ENCODE assay signal across 11 cellular contexts in genomic region chr13:66138172-66138811, GRCh38.
DNase-seq lines count a peak whose midpoint lies in the region; ATAC-seq, FAIRE-seq and TF ChIP-seq lines count a peak whose summit lies in the region.
"Had no signal": no experiment of that assay in that cellular context is flagged by ENCODE, and none has a peak within 500 bp of the region (broad histone marks: within the 10 kb centered on the region; RNA-seq: fewer than 3 reads in every experiment).

No MANE protein-coding gene starts in this region.

- DNase-seq in A549 (ENCODE audit: low read depth in 1 of 2, low spot score in 1 of 2), result no peak
- peak; percentile 31 for DNase-seq in GM19239 (ENCODE audit: insufficient read length, low spot score)
- DNase-seq in NCI-H1417 (lab: John Stamatoyannopoulos, UW), result no peak
- DNase-seq in superior temporal gyrus (ENCODE audit: extremely low spot score), result no peak
- DNase-seq in NCI-H446 treated with DMSO at 0.1 percent for 48 hours (lab: John Stamatoyannopoulos, UW), result no peak
- no peak for DNase-seq in AG08395 (ENCODE audit: low spot score)
- DNase-seq: MG63; stimulated activated CD4-positive, alpha-beta T cell treated with anti-CD3 and anti-CD28 coated beads, Interleukin-4, amount 100 ng/mL, for 1 hour; SW 1271 had no signal

- TF ChIP-seq POLR2A in A549 (IDR thresholded peaks at IDR 0.05; ENCODE audit: low read length), result no peak

- TF ChIP-seq CTCF in A549 (IDR thresholded peaks at IDR 0.05), result no peak

- H3K4me2 ChIP-seq in A549, result no peak overlapping the region

- H3K4me3 ChIP-seq in A549, result no peak overlapping the region
- H3K4me3 ChIP-seq: MG63 had no signal

- no peak for TF ChIP-seq EP300 in A549 (IDR thresholded peaks at IDR 0.05)

- ATAC-seq in A549, result no peak
- ATAC-seq in HG02798 (IDR thresholded peaks at IDR 0.05; ENCODE audit: poor library complexity, unreplicated experiment), result peak; percentile 91
- ATAC-seq in HG03575 (IDR thresholded peaks at IDR 0.05; ENCODE audit: extremely low read depth, insufficient number of reproducible peaks, low FRiP score, unreplicated experiment), result peak; percentile 87

- H3K27ac ChIP-seq in A549, result no peak overlapping the region

- whole genome bisulfite sequencing in A549 (ENCODE audit: missing lambda C conversion rate), result 82% methylated on average over 5 of the region's 5 CpGs

- CTCF ChIA-PET in A549 (lab: Yijun Ruan, JAX), result no interaction called here

- no peak for TF ChIP-seq RAD21 in A549 (conservative IDR thresholded peaks at IDR 0.05 in 1 of 2, IDR thresholded peaks at IDR 0.05 in 1 of 2)

- POLR2A ChIA-PET in A549 (lab: Yijun Ruan, JAX), result no interaction called here

- no peak for FAIRE-seq in A549 (lab: Jason Lieb, UNC)
- FAIRE-seq in GM19239 (lab: Jason Lieb, UNC), result peak; percentile 95

- H3K4me1 ChIP-seq in A549, result no peaks in the 10 kb centered on the region

- H3K9me3 ChIP-seq in A549, result no peaks in the 10 kb centered on the region
- H3K9me3 ChIP-seq: MG63 had no signal

TF ChIP-seq in A549, 52 proteins besides CTCF, POLR2A, EP300 and RAD21:
- peak; percentile 76 for TF ChIP-seq MAFK (IDR thresholded peaks at IDR 0.05; ENCODE audit: partially characterized antibody)
- TF ChIP-seq MYC (IDR thresholded peaks at IDR 0.05; ENCODE audit: borderline replicate concordance, low read length), result no peak
TF ChIP-seq in A549: peak in this region for 1.

Comparison
In these comparisons a context has a peak if more than half of its experiments do, and no peak if none do; other contexts are left out.
1. ATAC-seq: peak in HG02798 (single experiment) and HG03575 (single experiment); none in A549 (0 of 2).